In the genomic region with DNA sequence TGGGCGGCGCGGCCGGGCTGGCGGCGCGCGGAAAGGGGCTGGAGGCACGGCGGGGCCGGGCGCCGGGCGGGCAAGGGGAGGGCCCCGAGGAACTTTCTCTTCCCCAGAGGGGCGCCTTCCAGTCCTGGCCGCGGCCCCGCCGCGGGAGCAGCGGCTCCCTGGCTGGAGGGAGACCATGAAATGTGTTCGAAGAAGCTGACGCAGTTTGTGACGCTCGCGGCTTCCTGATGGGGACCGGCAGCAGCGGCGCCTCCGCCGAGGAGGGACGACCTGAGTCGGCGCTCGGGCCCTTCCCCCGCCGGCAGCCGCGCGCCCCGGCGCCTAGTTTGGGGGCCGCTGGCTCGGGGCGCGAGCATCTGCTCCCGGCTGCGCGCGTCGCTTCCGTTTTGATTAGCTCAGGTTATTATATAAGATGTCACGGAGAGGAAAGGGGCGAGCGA, we compare ENCODE assay signal across 8 cellular contexts. TPM values are rescaled to one million over a fixed set of nuclear protein-coding genes. Genes with fewer than 3 reads are reported as not detected.
DNase-seq lines count a peak whose midpoint lies in the region; ATAC-seq, FAIRE-seq and TF ChIP-seq lines count a peak whose summit lies in the region.

No MANE protein-coding gene starts in this region.

- peak; percentile 62 for ATAC-seq in activated CD4-positive, alpha-beta T cell treated with anti-CD3 and anti-CD28 coated beads for 36 hours
- ATAC-seq in left lung, result peak; percentile 50

- peaks cover 48% of the 10 kb centered on the region for H3K79me2 ChIP-seq in MM.1S (ENCODE audit: low read length)

- peak overlapping the region; percentile 65; the same call in 1 of the 2 replicates for H3K27ac ChIP-seq in MM.1S (ENCODE audit: low read length)
- H3K27ac ChIP-seq in cingulate gyrus (ENCODE audit: low read depth, low read length), result peak overlapping the region; percentile 92
- H3K27ac ChIP-seq in left lung, result peak overlapping the region; percentile 88 to 92

- peak overlapping the region; percentile 81 for H3K4me3 Mint-ChIP-seq in activated CD4-positive, alpha-beta T cell treated with anti-CD3 and anti-CD28 coated beads for 36 hours

- peaks cover 8% of the 10 kb centered on the region for H3K36me3 Mint-ChIP-seq in activated CD4-positive, alpha-beta T cell treated with anti-CD3 and anti-CD28 coated beads for 36 hours (ENCODE audit: low read depth)

- TF ChIP-seq CTCF in MM.1S (IDR thresholded peaks at IDR 0.05; ENCODE audit: low read length), result no peak
- no peak for TF ChIP-seq CTCF in left lung (IDR thresholded peaks at IDR 0.05)

- H3K27ac Mint-ChIP-seq in activated CD4-positive, alpha-beta T cell treated with anti-CD3 and anti-CD28 coated beads for 36 hours, result peak overlapping the region; percentile 78

- POLR2A ChIA-PET in activated CD4-positive, alpha-beta T cell treated with anti-CD3 and anti-CD28 coated beads for 36 hours (lab: Charles Lee), result interaction anchor here (0.6 to 1.8 kb wide), 5 partner anchors 36 to 291 kb away, joined by 3 to 6 read pairs (median 5); partner anchors contain the start of gene RPP30

- peaks cover 6% of the 10 kb centered on the region; the same call in 1 of the 2 replicates for H3K4me1 ChIP-seq in MM.1S (ENCODE audit: low read length)
- H3K4me1 ChIP-seq in left lung, result peaks cover 0 to 15% of the 10 kb centered on the region in 2 donors

- intact Hi-C loops in activated CD4-positive, alpha-beta T cell treated with anti-CD3 and anti-CD28 coated beads for 36 hours (cut with DNase I, micrococcal nuclease), result loop anchor here (1.0 to 10.0 kb wide), 9 partner anchors 38 to 1682 kb away; partner anchors contain the start of genes PCGF5 (in 2 of the 2), EXOC6 (in 1 of the 2), FGFBP3 (in 1 of the 2) and HECTD2 (in 1 of the 2)
- intact Hi-C loops in left lung (cut with DNase I), result no loop called here

- no peaks in the 10 kb centered on the region for H3F3A ChIP-seq in MM.1S (ENCODE audit: insufficient read depth, low read length)

- peak overlapping the region; percentile 83; the same call in 1 of the 2 replicates for H3K4me2 ChIP-seq in MM.1S (ENCODE audit: low read depth, low read length)

- H2AFZ ChIP-seq in MM.1S (ENCODE audit: low read length), result peak overlapping the region; percentile 65

- no peaks in the 10 kb centered on the region for H3K36me3 ChIP-seq in H7 (replicated peaks; ENCODE audit: control insufficient read depth, insufficient read depth, low read length)
- H3K36me3 ChIP-seq in MM.1S (replicated peaks; ENCODE audit: insufficient read depth, low read length), result no peaks in the 10 kb centered on the region
- no peaks in the 10 kb centered on the region for H3K36me3 ChIP-seq in left lung

- CTCF ChIA-PET in activated CD4-positive, alpha-beta T cell treated with anti-CD3 and anti-CD28 coated beads for 36 hours (lab: Charles Lee), result interaction anchor here (0.7 to 3.3 kb wide), 2 partner anchors 38 to 88 kb away, joined by 3 to 19 read pairs; no protein-coding TSS in a partner anchor

- peaks cover 74% of the 10 kb centered on the region for H3K27me3 ChIP-seq in H7 (ENCODE audit: control insufficient read depth, insufficient read depth, low read length)
- no peaks in the 10 kb centered on the region for H3K27me3 ChIP-seq in MM.1S (replicated peaks; ENCODE audit: insufficient read depth, low read length)
- peaks cover 0 to 22% of the 10 kb centered on the region in 2 donors for H3K27me3 ChIP-seq in left lung

- H4K20me1 ChIP-seq in MM.1S (ENCODE audit: insufficient read depth, low read length), result no peaks in the 10 kb centered on the region

- no peaks in the 10 kb centered on the region for H3K27me3 Mint-ChIP-seq in activated CD4-positive, alpha-beta T cell treated with anti-CD3 and anti-CD28 coated beads for 36 hours

- H3K9me3 ChIP-seq in MM.1S (replicated peaks; ENCODE audit: insufficient read depth, low read length) (no peaks in the 10 kb centered on the region), left lung (no peaks in the 10 kb centered on the region)

- peak; percentile 85 for FAIRE-seq in GM12892 (lab: Jason Lieb, UNC)

- H3K9ac ChIP-seq in MM.1S (ENCODE audit: low read length), result peak overlapping the region; percentile 79

- H3K4me3 ChIP-seq in H7 (ENCODE audit: insufficient read depth, low read depth, low read length), result peak overlapping the region; percentile 58
- H3K4me3 ChIP-seq in MM.1S (ENCODE audit: low read length), result peak overlapping the region; percentile 72
- H3K4me3 ChIP-seq in left lung, result peak overlapping the region; percentile 74 to 88

- H3K4me1 Mint-ChIP-seq in activated CD4-positive, alpha-beta T cell treated with anti-CD3 and anti-CD28 coated beads for 36 hours, result peaks cover 34% of the 10 kb centered on the region

- peaks cover 8% of the 10 kb centered on the region for H3K9me3 Mint-ChIP-seq in activated CD4-positive, alpha-beta T cell treated with anti-CD3 and anti-CD28 coated beads for 36 hours (ENCODE audit: low read depth)

- H3K9me2 ChIP-seq in MM.1S (replicated peaks; ENCODE audit: insufficient read depth, low read length), result no peaks in the 10 kb centered on the region; the same call in 1 of the 2 replicates

- DNase-seq in GM12892 (ENCODE audit: insufficient read length) (no peak), H7 (peak; percentile 82), MM.1S (peak; percentile 74), left lung (peak; percentile 61 to 91), NCI-H524 treated with DMSO at 0.1 percent for 48 hours (lab: John Stamatoyannopoulos, UW) (no peak)
- DNase-seq in activated CD4-positive, alpha-beta T cell treated with anti-CD3 and anti-CD28 coated beads for 36 hours, result peak; percentile 83
- DNase-seq in stimulated activated CD4-positive, alpha-beta T cell treated with anti-CD3 and anti-CD28 coated beads, Interleukin-2, amount 100 ng/mL, for 4 hours (ENCODE audit: low read depth), result peak; percentile 55

- TF ChIP-seq POLR2A in GM12892 (IDR thresholded peaks at IDR 0.05; ENCODE audit: low read depth, low read length), result peak; percentile 75

RNA-seq across cellular contexts. Expression of gene PCGF5, which starts 57.2 kb away (rescaled TPM):
- polyA plus RNA-seq in GM12892 (2012; ENCODE audit: missing spikeins), result 40.8 TPM
- 4.8 TPM in 2 replicates for total RNA-seq in H7 (2014; rRNA removed; shearing (Covaris generic))
- 10 to 100 TPM; 36.5 to 44.3 TPM for total RNA-seq in activated CD4-positive, alpha-beta T cell treated with anti-CD3 and anti-CD28 coated beads for 36 hours
- total RNA-seq in left lung, result 10 to 100 TPM; 33.3 to 47.2 TPM

Comparison
In these comparisons a context has a peak if more than half of its experiments do, and no peak if none do; other contexts are left out.
1. DNase-seq: peak in H7 (single experiment), MM.1S (single experiment), activated CD4-positive, alpha-beta T cell treated with anti-CD3 and anti-CD28 coated beads for 36 hours (single experiment), left lung (2 of 2) and stimulated activated CD4-positive, alpha-beta T cell treated with anti-CD3 and anti-CD28 coated beads, Interleukin-2, amount 100 ng/mL, for 4 hours (single experiment); none in GM12892 (single experiment) and NCI-H524 treated with DMSO at 0.1 percent for 48 hours (single experiment).
2. intact Hi-C loops: an anchor here in activated CD4-positive, alpha-beta T cell treated with anti-CD3 and anti-CD28 coated beads for 36 hours (1.0 to 10.0 kb wide); none called in left lung.
3. Peak in every context shown above with its lines, with median percentiles within 50 percentile points of each other: H3K4me3 ChIP-seq and H3K27ac ChIP-seq.